ENCODE assay signal across 15 cellular contexts in genomic region chr11:121794671-121795070, GRCh38.
"Had no signal": no experiment of that assay in that cellular context is flagged by ENCODE, and none has a peak within 500 bp of the region (broad histone marks: within the 10 kb centered on the region; RNA-seq: fewer than 3 reads in every experiment).

No MANE protein-coding gene starts in this region.

- ATAC-seq: activated CD4-positive, CD25-positive, alpha-beta regulatory T cell treated with anti-CD3 and anti-CD28 coated beads, Interleukin-2, amount 50 U/mL, for 24 hours; heart left ventricle; sciatic nerve had no signal

- H3K4me1 ChIP-seq: breast epithelium, esophagus squamous epithelium, heart left ventricle had no signal

- H3K9me3 ChIP-seq: breast epithelium, esophagus squamous epithelium, neutrophil had no signal

- H3K4me3 Mint-ChIP-seq: activated naive CD4-positive, alpha-beta T cell treated with anti-CD3 and anti-CD28 coated beads, Interleukin-2, amount 50 U/mL, for 24 hours; mesothelial cell of epicardium; naive B cell had no signal

- H3K36me3 Mint-ChIP-seq: activated naive CD4-positive, alpha-beta T cell treated with anti-CD3 and anti-CD28 coated beads, Interleukin-2, amount 50 U/mL, for 24 hours; naive B cell had no signal

- H3K36me3 ChIP-seq: breast epithelium, esophagus squamous epithelium, heart left ventricle, neutrophil had no signal

- DNase-seq: esophagus squamous epithelium; foreskin fibroblast; heart left ventricle; kidney; naive B cell; stimulated activated CD4-positive, alpha-beta T cell treated with anti-CD3 and anti-CD28 coated beads, Interleukin-2, amount 100 ng/mL, for 24 hours; stimulated activated naive CD4-positive, alpha-beta T cell treated with Interleukin-2 at 50 U/mL for 16 hours; T-helper 2 cell had no signal

- H3K27ac ChIP-seq: breast epithelium, esophagus squamous epithelium, heart left ventricle, neutrophil had no signal

- H3K27ac Mint-ChIP-seq: activated naive CD4-positive, alpha-beta T cell treated with anti-CD3 and anti-CD28 coated beads, Interleukin-2, amount 50 U/mL, for 24 hours; mesothelial cell of epicardium; naive B cell; progenitor cell of endocrine pancreas had no signal

- H3K4me1 Mint-ChIP-seq: activated naive CD4-positive, alpha-beta T cell treated with anti-CD3 and anti-CD28 coated beads, Interleukin-2, amount 50 U/mL, for 24 hours; naive B cell had no signal

- H3K4me3 ChIP-seq: breast epithelium, esophagus squamous epithelium, heart left ventricle had no signal

- H3K27me3 ChIP-seq: breast epithelium, esophagus squamous epithelium, heart left ventricle, neutrophil had no signal

- H3K9me3 Mint-ChIP-seq: activated naive CD4-positive, alpha-beta T cell treated with anti-CD3 and anti-CD28 coated beads, Interleukin-2, amount 50 U/mL, for 24 hours had no signal
